ENCODE assay signal across 19 cellular contexts in genomic region chr2:64086347-64087082, GRCh38. TPM values are rescaled to one million over a fixed set of nuclear protein-coding genes. Genes with fewer than 3 reads are reported as not detected.
DNase-seq lines count a peak whose midpoint lies in the region; ATAC-seq and TF ChIP-seq lines count a peak whose summit lies in the region.
"Had no signal": no experiment of that assay in that cellular context is flagged by ENCODE, and none has a peak within 500 bp of the region (broad histone marks: within the 10 kb centered on the region; RNA-seq: fewer than 3 reads in every experiment).

No MANE protein-coding gene starts in this region.

- H2BK120ac ChIP-seq in H9 (ENCODE audit: low read depth, low read length, poor library complexity, severe bottlenecking) (no peak overlapping the region), mesendoderm (ENCODE audit: low read depth, low read length) (no peak overlapping the region)

- H2AK5ac ChIP-seq in H9 (ENCODE audit: insufficient read length, low read length) (no peak overlapping the region), mesendoderm (ENCODE audit: low read length) (no peak overlapping the region)

- no peaks in the 10 kb centered on the region for H3K79me1 ChIP-seq in H9 (ENCODE audit: insufficient read depth, low read depth, low read length, poor library complexity, severe bottlenecking)
- H3K79me1 ChIP-seq in mesendoderm (ENCODE audit: low read length): no peaks in the 10 kb centered on the region

- H3K14ac ChIP-seq in H9 (ENCODE audit: insufficient read depth, low read length): no peak overlapping the region

- H3K18ac ChIP-seq in H9 (ENCODE audit: insufficient read length, low read depth, low read length) (no peak overlapping the region), mesendoderm (ENCODE audit: low read length) (no peak overlapping the region)

- H3K27me3 ChIP-seq in H9 (ENCODE audit: insufficient read depth, low read length) (no peaks in the 10 kb centered on the region), mesendoderm (ENCODE audit: insufficient read depth, low read length, poor library complexity) (no peaks in the 10 kb centered on the region), body of pancreas (no peaks in the 10 kb centered on the region)
- H3K27me3 ChIP-seq: foreskin keratinocyte, sigmoid colon had no signal

- no peaks in the 10 kb centered on the region for H3K27me3 Mint-ChIP-seq in H9 (ENCODE audit: low read depth)
- H3K27me3 Mint-ChIP-seq: CD4-positive, CD25-positive, alpha-beta regulatory T cell had no signal

- no peak overlapping the region for H3K4ac ChIP-seq in H9 (ENCODE audit: low read depth, low read length)
- H3K4ac ChIP-seq in mesendoderm (ENCODE audit: low read depth, low read length): no peak overlapping the region

- H3K36me3 ChIP-seq in mesendoderm (ENCODE audit: control insufficient read depth, insufficient read depth, low read length) (peaks cover 2% of the 10 kb centered on the region), body of pancreas (replicated peaks in 1 of 2; ENCODE audit: insufficient read depth in 1 of 2, low read depth in 2 of 2) (peaks cover 0 to 1% of the 10 kb centered on the region in 2 donors)

- peak; percentile 17 to 53 for ATAC-seq in activated CD4-positive, CD25-positive, alpha-beta regulatory T cell treated with anti-CD3 and anti-CD28 coated beads, Interleukin-2, amount 50 U/mL, for 24 hours
- ATAC-seq in HG03432 (IDR thresholded peaks at IDR 0.05; ENCODE audit: unreplicated experiment) (peak; percentile 59), body of pancreas (no peak), GM18907 (IDR thresholded peaks at IDR 0.05; ENCODE audit: unreplicated experiment) (no peak)
- ATAC-seq: foreskin keratinocyte had no signal

- no peaks in the 10 kb centered on the region for H3K9me3 ChIP-seq in H9 (ENCODE audit: control insufficient read depth, low read depth, low read length)
- H3K9me3 ChIP-seq in body of pancreas: no peaks in the 10 kb centered on the region
- H3K9me3 ChIP-seq: sigmoid colon had no signal

- H3K9me3 Mint-ChIP-seq in H9: no peaks in the 10 kb centered on the region

- H2BK15ac ChIP-seq in H9 (ENCODE audit: low read depth, low read length): no peak overlapping the region
- H2BK15ac ChIP-seq in mesendoderm (replicated peaks; ENCODE audit: low read depth): no peak overlapping the region

- H3K4me2 ChIP-seq in H9 (ENCODE audit: insufficient read depth, insufficient read length, low read length) (no peak overlapping the region), mesendoderm (ENCODE audit: low read length) (no peak overlapping the region)

- H3K56ac ChIP-seq in H9 (ENCODE audit: insufficient read length, low read depth, low read length) (no peak overlapping the region), mesendoderm (ENCODE audit: low read length) (peak overlapping the region; percentile 54)

- H3K23ac ChIP-seq in H9 (ENCODE audit: insufficient read length, low read depth, low read length): no peak overlapping the region
- no peak overlapping the region for H3K23ac ChIP-seq in mesendoderm (ENCODE audit: low read length)

- H3K79me2 ChIP-seq in H9 (ENCODE audit: insufficient read depth, low read length) (no peaks in the 10 kb centered on the region), mesendoderm (ENCODE audit: control insufficient read depth, insufficient read depth, low read length) (no peaks in the 10 kb centered on the region)

- no peak overlapping the region for H2BK20ac ChIP-seq in H9 (ENCODE audit: low read depth, low read length, poor library complexity, severe bottlenecking)

- H3K4me1 ChIP-seq in H9 (ENCODE audit: insufficient read depth, low read length) (no peaks in the 10 kb centered on the region), mesendoderm (ENCODE audit: control insufficient read depth, low read depth, low read length) (no peaks in the 10 kb centered on the region), body of pancreas (no peaks in the 10 kb centered on the region)
- H3K4me1 ChIP-seq: foreskin keratinocyte, sigmoid colon had no signal

- TF ChIP-seq CTCF in H9 (conservative IDR thresholded peaks at IDR 0.05) (no peak), body of pancreas (IDR thresholded peaks at IDR 0.05) (no peak)

- DNase-seq in activated CD4-positive, CD25-positive, alpha-beta regulatory T cell (lab: John Stamatoyannopoulos, UW): no peak
- DNase-seq in H9 (no peak), mesendoderm (peak; percentile 48), Ammon's horn (ENCODE audit: low spot score) (no peak), body of pancreas (no peak)
- DNase-seq: activated CD8-positive, alpha-beta memory T cell treated with anti-CD3 and anti-CD28 coated beads for 24 hours; activated naive CD4-positive, alpha-beta T cell treated with Interleukin-2 at 50 U/mL for 16 hours; CD4-positive, CD25-positive, alpha-beta regulatory T cell; foreskin keratinocyte; NCI-H2081; NCI-H82; SHP77; sigmoid colon; stimulated activated CD4-positive, alpha-beta T cell treated with anti-CD3 and anti-CD28 coated beads, Interleukin-4, amount 100 ng/mL, for 4 hours; stimulated activated naive CD4-positive, alpha-beta T cell had no signal

- peaks cover 14 to 16% of the 10 kb centered on the region in 2 experiments for H3K4me1 Mint-ChIP-seq in H9

- H3K4me3 ChIP-seq in mesendoderm (ENCODE audit: low read length): no peak overlapping the region
- H3K4me3 ChIP-seq in body of pancreas: no peak overlapping the region
- H3K4me3 ChIP-seq: sigmoid colon had no signal

- no peak overlapping the region for H4K8ac ChIP-seq in H9 (replicated peaks; ENCODE audit: insufficient read length, low read depth, low read length)
- no peak overlapping the region for H4K8ac ChIP-seq in mesendoderm (ENCODE audit: low read depth, low read length)

- no peak overlapping the region for H3K4me3 Mint-ChIP-seq in H9
- H3K4me3 Mint-ChIP-seq: CD4-positive, CD25-positive, alpha-beta regulatory T cell had no signal

- no peak overlapping the region for H2BK12ac ChIP-seq in H9 (ENCODE audit: insufficient read length, low read depth, low read length)

- no peak overlapping the region for H3T11ph ChIP-seq in H9 (ENCODE audit: low read length)

- no peak for TF ChIP-seq POLR2A in body of pancreas (IDR thresholded peaks at IDR 0.05)

- peaks cover 6% of the 10 kb centered on the region in 3 experiments; a peak in 6 of 7 replicates for H3K36me3 Mint-ChIP-seq in H9 (ENCODE audit: insufficient read depth in 1 of 3, low read depth in 3 of 3)

- no peak overlapping the region for H2AFZ ChIP-seq in H9 (ENCODE audit: low read length)

- H3K23me2 ChIP-seq in H9 (ENCODE audit: insufficient read length, low read depth, low read length, poor library complexity, severe bottlenecking): no peaks in the 10 kb centered on the region

- H3K9ac ChIP-seq in H9 (ENCODE audit: extremely low read depth, insufficient read length, low read length): no peak overlapping the region
- peak overlapping the region; percentile 39 for H3K9ac ChIP-seq in mesendoderm (ENCODE audit: low read length)

- WGBS in H9 (ENCODE audit: extremely low coverage, insufficient read length, low lambda C conversion rate): no CpG with 5 or more reads among the region's 6 CpGs
- no CpG with 5 or more reads among the region's 6 CpGs for WGBS in mesendoderm (ENCODE audit: extremely low coverage, insufficient coverage, low lambda C conversion rate)
- WGBS in body of pancreas, 2 donors: 94 to 97% methylated on average over 6 of the region's 6 CpGs

- H3K27ac ChIP-seq in H9 (ENCODE audit: insufficient read length, low read depth, low read length): no peak overlapping the region
- peak overlapping the region; percentile 23 for H3K27ac ChIP-seq in mesendoderm (ENCODE audit: low read depth, low read length)
- no peak overlapping the region for H3K27ac ChIP-seq in body of pancreas
- H3K27ac ChIP-seq: 22Rv1, foreskin keratinocyte, sigmoid colon had no signal

- intact Hi-C loops in body of pancreas (cut with DNase I): no loop called here

- no peak overlapping the region for H4K91ac ChIP-seq in H9 (ENCODE audit: insufficient read length, low read depth, low read length)

- H2BK5ac ChIP-seq in H9 (ENCODE audit: insufficient read length, low read length) (no peak overlapping the region), mesendoderm (ENCODE audit: low read length) (peak overlapping the region; percentile 69)

- H4K5ac ChIP-seq in H9 (ENCODE audit: insufficient read length, low read depth, low read length) (no peak overlapping the region), mesendoderm (ENCODE audit: low read length) (no peak overlapping the region)

- H4K20me1 ChIP-seq in H9 (ENCODE audit: control insufficient read depth, insufficient read depth, insufficient read length): no peaks in the 10 kb centered on the region

- peak overlapping the region in 2 of 3 experiments; percentile 5 to 15; a peak in 1 of 7 replicates for H3K27ac Mint-ChIP-seq in H9

RNA-seq across cellular contexts. Expression of gene PELI1, which starts 57.7 kb away (rescaled TPM):
- 61.0 and 65.1 TPM in 2 replicates for total RNA-seq in H9 (2021)
- polyA plus RNA-seq in mesendoderm (2013, experiment 1 of 2): 44.0 TPM
- polyA plus RNA-seq in mesendoderm (2013, experiment 2 of 2): 41.3 TPM
- 10 to 100 TPM in 1 of 2 donors, 1 to 10 TPM in 1; 6.3 to 16.6 TPM for total RNA-seq in body of pancreas

Comparison
In these comparisons a context has a peak if more than half of its experiments do, and no peak if none do; other contexts are left out.
1. ATAC-seq: peak in activated CD4-positive, CD25-positive, alpha-beta regulatory T cell treated with anti-CD3 and anti-CD28 coated beads, Interleukin-2, amount 50 U/mL, for 24 hours (2 of 2) and HG03432 (single experiment); none in body of pancreas (single experiment) and GM18907 (single experiment).